ENCODE assay signal across 13 cellular contexts in the genomic region with DNA sequence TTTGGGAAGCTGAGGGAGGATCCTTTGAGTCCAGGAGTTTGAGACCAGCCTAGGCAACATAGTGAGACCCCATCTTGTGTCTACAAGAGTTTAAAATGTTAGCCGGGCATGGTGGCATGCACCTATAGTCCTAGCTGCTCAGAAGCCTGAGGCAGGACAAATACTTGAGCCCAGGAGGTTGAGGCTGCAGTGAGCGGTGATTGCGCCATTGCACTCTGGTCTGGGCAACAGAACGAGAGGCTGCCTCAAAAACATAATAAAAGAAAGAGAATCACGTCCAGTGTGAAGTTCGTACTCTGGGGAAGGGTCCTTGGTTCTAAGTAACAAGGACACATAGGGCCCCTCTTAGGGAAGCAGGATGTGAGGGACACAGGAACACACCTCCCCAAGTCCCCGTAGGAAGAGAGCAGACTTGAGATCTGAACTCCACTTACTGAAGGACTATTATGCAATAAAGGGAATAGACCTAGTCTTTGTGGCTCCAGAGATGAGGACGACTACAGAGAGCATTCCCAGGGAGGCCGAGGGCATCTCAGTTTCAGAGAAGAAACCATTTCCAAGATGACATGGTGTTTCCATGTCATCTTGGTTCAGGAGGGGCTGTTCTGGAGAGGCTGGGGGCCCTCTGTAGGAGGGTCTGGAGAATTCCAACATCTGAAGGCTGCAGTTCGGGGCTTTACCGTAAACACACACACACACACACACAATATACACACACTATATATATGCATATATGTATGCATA. TPM values are rescaled to one million over a fixed set of nuclear protein-coding genes. Genes with fewer than 3 reads are reported as not detected.
A peak's percentile ranks its signal among the peaks of the same experiment; 100 is the strongest.
DNase-seq lines count a peak whose midpoint lies in the region; TF ChIP-seq lines count a peak whose summit lies in the region.
"Had no signal": no experiment of that assay in that cellular context is flagged by ENCODE, and none has a peak within 500 bp of the region (broad histone marks: within the 10 kb centered on the region; RNA-seq: fewer than 3 reads in every experiment).

No MANE protein-coding gene starts in this region.

- H3K4ac ChIP-seq in trophoblast cell (ENCODE audit: low read depth, low read length), result no peak overlapping the region

- H3K9ac ChIP-seq in trophoblast cell (ENCODE audit: low read length), result no peak overlapping the region
- H3K9ac ChIP-seq: BLaER1 had no signal

- no peak overlapping the region for H3K14ac ChIP-seq in trophoblast cell (ENCODE audit: low read length)

- no peaks in the 10 kb centered on the region for H3K9me3 ChIP-seq in trophoblast cell (ENCODE audit: insufficient read depth, low read depth, low read length)
- H3K9me3 ChIP-seq: BLaER1 had no signal

- no CpG with 5 or more reads among the region's 11 CpGs for WGBS in trophoblast cell (ENCODE audit: extremely low coverage, insufficient coverage, insufficient read length)
- 54 to 59% methylated on average over 11 of the region's 11 CpGs for WGBS in lower leg skin, 2 donors

- H3K79me2 ChIP-seq in trophoblast cell (ENCODE audit: control insufficient read depth, insufficient read depth, low read length, poor library complexity), result no peaks in the 10 kb centered on the region

- H3K4me2 ChIP-seq in trophoblast cell (ENCODE audit: low read length), result no peak overlapping the region
- H3K4me2 ChIP-seq: BLaER1 had no signal

- no peak overlapping the region for H3K18ac ChIP-seq in trophoblast cell (ENCODE audit: low read length)

- in situ Hi-C loops in SK-MEL-5 (cut with HindIII; ENCODE audit: low pct_unique_long_range_greater_than_20kb, low sequenced_read_pairs), result no loop called here

- no peak overlapping the region for H2AFZ ChIP-seq in trophoblast cell (ENCODE audit: insufficient read depth, low read length, poor library complexity)

- no peak overlapping the region for H4K91ac ChIP-seq in trophoblast cell (ENCODE audit: low read depth, low read length)

- H3K27ac ChIP-seq in trophoblast cell (ENCODE audit: low read depth, low read length), result no peak overlapping the region
- H3K27ac ChIP-seq: BLaER1 had no signal

- no peak overlapping the region for H2AK5ac ChIP-seq in trophoblast cell (ENCODE audit: low read length)

- no peak overlapping the region for H2BK5ac ChIP-seq in trophoblast cell (ENCODE audit: low read depth, low read length, poor library complexity)

- no peak for TF ChIP-seq POLR2A in lower leg skin (IDR thresholded peaks at IDR 0.05)

- peaks cover 6% of the 10 kb centered on the region in 2 experiments for H3K4me1 ChIP-seq in trophoblast cell (ENCODE audit: control insufficient read depth in 1 of 2, insufficient read depth in 2 of 2, low read length in 2 of 2)

- H2BK12ac ChIP-seq in trophoblast cell (ENCODE audit: low read length), result peak overlapping the region; percentile 15

- no peak for TF ChIP-seq CTCF in lower leg skin (IDR thresholded peaks at IDR 0.05)

- no peak overlapping the region for H3K4me3 ChIP-seq in trophoblast cell (ENCODE audit: low read depth, low read length)
- H3K4me3 ChIP-seq in lower leg skin (ENCODE audit: low read depth, poor library complexity, severe bottlenecking), result no peak overlapping the region
- H3K4me3 ChIP-seq: BLaER1 had no signal

- intact Hi-C loops in lower leg skin (cut with DNase I; ENCODE audit: low total_unique reads), result no loop called here

- peak; percentile 49 for DNase-seq in AG20443 (ENCODE audit: low spot score)
- DNase-seq in SK-MEL-5 (ENCODE audit: low read depth, low spot score), result peak; percentile 80
- DNase-seq in fibroblast of gingiva (ENCODE audit: low read depth), result peak; percentile 69
- DNase-seq in trophoblast cell, result peak; percentile 29 to 60
- DNase-seq in NCI-H2227 treated with DMSO at 0.1 percent for 48 hours (lab: John Stamatoyannopoulos, UW), result no peak
- DNase-seq in NCI-H2081 (lab: John Stamatoyannopoulos, UW), result no peak
- DNase-seq in GM19238 (ENCODE audit: insufficient read length, low spot score), result no peak
- DNase-seq in lower leg skin (ENCODE audit: low spot score in 2 of 2), result no peak
- DNase-seq: activated CD4-positive, alpha-beta T cell treated with anti-CD3 and anti-CD28 coated beads for 4 hours; activated naive CD4-positive, alpha-beta T cell treated with Interleukin-2 at 50 U/mL for 16 hours had no signal

- no peaks in the 10 kb centered on the region for H3K36me3 ChIP-seq in trophoblast cell (ENCODE audit: control insufficient read depth in 1 of 2, insufficient read depth in 2 of 2, low read length in 2 of 2)
- H3K36me3 ChIP-seq: BLaER1 had no signal

- no peak overlapping the region for H4K8ac ChIP-seq in trophoblast cell (ENCODE audit: low read depth, low read length)

- H3K27me3 ChIP-seq in trophoblast cell (ENCODE audit: insufficient read depth, low read length), result no peaks in the 10 kb centered on the region
- H3K27me3 ChIP-seq: BLaER1 had no signal

- no peak overlapping the region for H4K12ac ChIP-seq in trophoblast cell (ENCODE audit: low read depth, low read length)

- H3K23ac ChIP-seq in trophoblast cell (ENCODE audit: low read length), result no peak overlapping the region

- H3K79me1 ChIP-seq in trophoblast cell (ENCODE audit: low read length), result peaks cover 4% of the 10 kb centered on the region

- no peak overlapping the region for H2BK120ac ChIP-seq in trophoblast cell (ENCODE audit: insufficient read depth, low read length, poor library complexity)

RNA-seq across cellular contexts. Expression of gene ENO1, which starts 10.8 kb away (rescaled TPM):
- 2,649 and 2,664 TPM in 2 replicates for total RNA-seq in SK-MEL-5 (2014; rRNA removed; shearing (Covaris generic))
- polyA plus RNA-seq in SK-MEL-5 (2015; cell fraction: cytosol; rRNA removed), result 1,654 and 1,719 TPM in 2 replicates
- 712 and 723 TPM in 2 replicates for polyA plus RNA-seq in SK-MEL-5 (2015; cell fraction: nucleus; rRNA removed)
- polyA plus RNA-seq in trophoblast cell (2013), result 854 and 880 TPM in 2 replicates
- total RNA-seq in lower leg skin, result 100 to 1,000 TPM; 351 to 688 (median 453) TPM

RNA-seq across cellular contexts. Expression of gene CA6, which starts 56.4 kb away (rescaled TPM):
- 0.26 and 0.53 TPM in 2 replicates for total RNA-seq in SK-MEL-5 (2014; rRNA removed; shearing (Covaris generic))
- polyA plus RNA-seq in SK-MEL-5 (2015; cell fraction: cytosol; rRNA removed), result 0.30 and 0.39 TPM in 2 replicates
- polyA plus RNA-seq in SK-MEL-5 (2015; cell fraction: nucleus; rRNA removed), result not detected in 2 replicates
- 0.05 and 0.06 TPM in 2 replicates for polyA plus RNA-seq in trophoblast cell (2013)
- 10 to 100 TPM; 17.4 to 38.0 (median 26.6) TPM for total RNA-seq in lower leg skin
- total RNA-seq: skeletal muscle tissue had no signal
- polyA plus RNA-seq: IgD-negative memory B cell had no signal

Comparison
In these comparisons a context has a peak if more than half of its experiments do, and no peak if none do; other contexts are left out.
1. DNase-seq: peak in AG20443 (single experiment), SK-MEL-5 (single experiment), fibroblast of gingiva (single experiment) and trophoblast cell (2 of 2); none in NCI-H2227 treated with DMSO at 0.1 percent for 48 hours (single experiment), NCI-H2081 (0 of 2), GM19238 (single experiment) and lower leg skin (0 of 2).
2. RNA of gene CA6, which starts 56.4 kb away (total RNA-seq): 17.4 to 38.0 TPM in lower leg skin; 0.26 to 0.53 TPM in SK-MEL-5; every median in the first group is over 10 times any median in the second.